Comparison of ENCODE assay signal across 1 cellular context in genomic region chr13:21670883-21671792, GRCh38.
TF ChIP-seq lines count a peak whose summit lies in the region.

FGF9 (plus strand) TSS chr13:21671073; CDS start chr13:21671913, 840 bp downstream.

TF ChIP-seq in HEK293, 187 proteins besides CTCF, POLR2A, EP300 and RAD21 (continued from another document and continues in another):
- TF ChIP-seq ZNF26 (tag by site-specific recombination; IDR thresholded peaks at IDR 0.05) (no peak), ZNF394 (tag by site-specific recombination; IDR thresholded peaks at IDR 0.05; ENCODE audit: borderline replicate concordance) (no peak), IKZF3 (tag by site-specific recombination; IDR thresholded peaks at IDR 0.05) (0 out of 2 replicates have a peak, but pooled peaks have one; percentile 22), ZNF280C (tag by site-specific recombination; IDR thresholded peaks at IDR 0.05) (no peak), ZNF426 (tag by site-specific recombination; IDR thresholded peaks at IDR 0.05) (no peak), YY1 (tag by site-specific recombination; IDR thresholded peaks at IDR 0.05) (peak; percentile 39; the same call in 1 of the 2 replicates), ZSCAN30 (tag by site-specific recombination; IDR thresholded peaks at IDR 0.05) (peak; percentile 98), HOXA7 (CRISPR knock-in tag; IDR thresholded peaks at IDR 0.05; ENCODE audit: borderline replicate concordance) (no peak), SCRT2 (tag by site-specific recombination; IDR thresholded peaks at IDR 0.05) (peak; percentile 90), ZNF114 (tag by site-specific recombination; IDR thresholded peaks at IDR 0.05) (no peak), ZNF514 (tag by site-specific recombination; IDR thresholded peaks at IDR 0.05) (no peak), ZNF76 (tag by site-specific recombination; IDR thresholded peaks at IDR 0.05; ENCODE audit: borderline replicate concordance, low read depth) (peak; percentile 74), HOXD13 (CRISPR knock-in tag; IDR thresholded peaks at IDR 0.05; ENCODE audit: borderline replicate concordance) (no peak), ZNF549 (tag by site-specific recombination; IDR thresholded peaks at IDR 0.05) (no peak), ZSCAN4 (tag by site-specific recombination; IDR thresholded peaks at IDR 0.05) (no peak), KLF1 (tag by site-specific recombination; IDR thresholded peaks at IDR 0.05) (no peak), ZBTB8A (tag by site-specific recombination; IDR thresholded peaks at IDR 0.05) (peak; percentile 56), PRDM10 (tag by site-specific recombination; IDR thresholded peaks at IDR 0.05) (no peak), ZIC2 (tag by site-specific recombination; IDR thresholded peaks at IDR 0.05) (peak; percentile 11; the same call in 1 of the 2 replicates), ZNF701 (tag by site-specific recombination; IDR thresholded peaks at IDR 0.05) (no peak), ZNF48 (tag by site-specific recombination; IDR thresholded peaks at IDR 0.05) (no peak), PATZ1 (tag by site-specific recombination; IDR thresholded peaks at IDR 0.05) (peak; percentile 55; the same call in 1 of the 2 replicates), AEBP2 (tag by site-specific recombination; IDR thresholded peaks at IDR 0.05; ENCODE audit: borderline replicate concordance) (no peak), ZBTB6 (tag by site-specific recombination; IDR thresholded peaks at IDR 0.05) (no peak), ZBTB48 (tag by site-specific recombination; IDR thresholded peaks at IDR 0.05) (peak; percentile 78), ZNF362 (tag by site-specific recombination; IDR thresholded peaks at IDR 0.05) (peak; percentile 70; the same call in 1 of the 2 replicates), ZNF146 (tag by site-specific recombination; IDR thresholded peaks at IDR 0.05) (no peak), ZNF121 (tag by site-specific recombination; IDR thresholded peaks at IDR 0.05) (no peak), ZNF623 (tag by site-specific recombination; IDR thresholded peaks at IDR 0.05) (no peak), ZNF561 (tag by site-specific recombination; IDR thresholded peaks at IDR 0.05; ENCODE audit: borderline replicate concordance) (peak; percentile 66), ZBTB20 (tag by site-specific recombination; IDR thresholded peaks at IDR 0.05) (peak; percentile 12; the same call in 1 of the 2 replicates), INSM2 (tag by site-specific recombination; IDR thresholded peaks at IDR 0.05) (no peak), ZNF747 (tag by site-specific recombination; IDR thresholded peaks at IDR 0.05) (no peak), ZNF2 (tag by site-specific recombination; IDR thresholded peaks at IDR 0.05) (no peak), ZNF10 (tag by site-specific recombination; IDR thresholded peaks at IDR 0.05) (0 out of 2 replicates have a peak, but pooled peaks have one; percentile 10), ZBTB26 (tag by site-specific recombination; optimal IDR thresholded peaks at IDR 0.05) (peak; percentile 67), ZNF138 (tag by site-specific recombination; IDR thresholded peaks at IDR 0.05; ENCODE audit: borderline replicate concordance) (no peak), ZNF335 (tag by site-specific recombination; conservative IDR thresholded peaks at IDR 0.05) (peak; percentile 4; the same call in 1 of the 2 replicates), ZNF596 (tag by site-specific recombination; IDR thresholded peaks at IDR 0.05) (peak; percentile 62; the same call in 1 of the 2 replicates), EGR2 (tag by site-specific recombination; IDR thresholded peaks at IDR 0.05; ENCODE audit: low read depth) (no peak), GLIS1 (tag by site-specific recombination; IDR thresholded peaks at IDR 0.05) (peak; percentile 29; the same call in 1 of the 2 replicates), ZNF184 (tag by site-specific recombination; IDR thresholded peaks at IDR 0.05) (peak; percentile 63; the same call in 1 of the 2 replicates), ZNF221 (tag by site-specific recombination; IDR thresholded peaks at IDR 0.05; ENCODE audit: borderline replicate concordance) (no peak), ZNF776 (tag by site-specific recombination; IDR thresholded peaks at IDR 0.05; ENCODE audit: borderline replicate concordance) (no peak)
